ENCODE assay signal across 19 cellular contexts in the genomic region with DNA sequence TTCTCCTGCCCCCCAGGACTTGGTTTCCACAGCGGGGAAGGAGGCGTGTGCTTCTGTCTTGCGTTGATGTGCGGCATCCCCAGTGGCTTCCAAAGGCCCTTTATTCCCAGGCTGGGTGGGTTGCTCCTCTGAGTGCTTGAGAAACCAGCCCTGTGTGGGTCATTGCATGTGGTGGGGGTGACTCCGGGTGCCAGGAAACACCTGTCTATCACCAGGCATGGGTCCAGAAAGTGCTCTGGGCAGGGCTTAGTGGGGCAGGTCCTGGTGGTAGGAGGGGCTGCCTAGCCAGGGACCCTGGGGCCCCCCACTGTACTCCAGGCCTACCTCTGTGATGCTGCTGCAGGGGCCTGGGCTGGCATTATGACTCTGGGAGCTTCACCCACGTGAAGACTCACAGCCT. TPM values are rescaled to one million over a fixed set of nuclear protein-coding genes. Genes with fewer than 3 reads are reported as not detected.
DNase-seq lines count a peak whose midpoint lies in the region; ATAC-seq, FAIRE-seq and TF ChIP-seq lines count a peak whose summit lies in the region.
"Had no signal": no experiment of that assay in that cellular context is flagged by ENCODE, and none has a peak within 500 bp of the region (broad histone marks: within the 10 kb centered on the region; RNA-seq: fewer than 3 reads in every experiment).

No MANE protein-coding gene starts in this region.

- H4K20me1 ChIP-seq in BLaER1, result peaks cover 38% of the 10 kb centered on the region
- no peaks in the 10 kb centered on the region for H4K20me1 ChIP-seq in K562 (replicated peaks; ENCODE audit: control insufficient read depth, insufficient read depth, low read length)

- ATAC-seq in K562, result no peak
- ATAC-seq in GM19324 (IDR thresholded peaks at IDR 0.05; ENCODE audit: low FRiP score, unreplicated experiment), result no peak
- ATAC-seq: A549, GM12878, HepG2 had no signal

- peak overlapping the region; percentile 40; the same call in 1 of the 2 replicates for H3K4me2 ChIP-seq in BLaER1
- no peak overlapping the region for H3K4me2 ChIP-seq in K562 (ENCODE audit: insufficient read depth, low read length)
- H3K4me2 ChIP-seq: A549 had no signal

- intact Hi-C loops in K562 (cut with micrococcal nuclease), result no loop called here

- H3K36me3 ChIP-seq in BLaER1, result peaks cover 80% of the 10 kb centered on the region
- peaks cover 61% of the 10 kb centered on the region for H3K36me3 ChIP-seq in K562 (ENCODE audit: control insufficient read depth, insufficient read depth, low read length)

- 85% methylated on average over 6 of the region's 6 CpGs for WGBS in K562 (ENCODE audit: insufficient coverage, low coverage, missing lambda C conversion rate)

- CTCF ChIA-PET in K562 (lab: Yijun Ruan, JAX; ENCODE audit: low intra/inter-chr PET ratio), result no interaction called here

- H3K79me2 ChIP-seq in K562 (ENCODE audit: control insufficient read depth, insufficient read depth, low read length), result no peaks in the 10 kb centered on the region; the same call in 2 of the 3 replicates

- H3K27me3 ChIP-seq in BLaER1, result peaks cover 8% of the 10 kb centered on the region; the same call in 1 of the 2 replicates
- H3K27me3 ChIP-seq in K562 (ENCODE audit: control insufficient read depth in 2 of 2, insufficient read depth in 2 of 2, low read length in 2 of 2), result no peaks in the 10 kb centered on the region

- FAIRE-seq in D721Med (lab: Jason Lieb, UNC), result no peak
- FAIRE-seq in K562 (lab: Jason Lieb, UNC), result no peak
- FAIRE-seq: A549, GM12878, H1, HepG2 had no signal

- H3K9ac ChIP-seq in BLaER1, result peak overlapping the region; percentile 35; the same call in 1 of the 2 replicates
- no peak overlapping the region for H3K9ac ChIP-seq in K562 (ENCODE audit: insufficient read depth in 1 of 2, low read depth in 2 of 2, low read length in 2 of 2)

- H3K4me1 ChIP-seq in BLaER1 (peaks cover 51% of the 10 kb centered on the region), K562 (replicated peaks in 1 of 2; ENCODE audit: control insufficient read depth in 2 of 2, insufficient read depth in 2 of 2, low read length in 2 of 2) (peaks cover 5 to 32% of the 10 kb centered on the region in 2 experiments; a peak in 4 of 5 replicates)

- TF ChIP-seq RAD21 in K562 (CRISPR knock-in tag; conservative IDR thresholded peaks at IDR 0.05 in 1 of 2, IDR thresholded peaks at IDR 0.05 in 1 of 2), result no peak

- H3K4me3 ChIP-seq in BLaER1 (no peak overlapping the region), K562 (no peak overlapping the region)
- H3K4me3 ChIP-seq: A549, GM12878 had no signal

- no peak overlapping the region for H2AFZ ChIP-seq in K562 (ENCODE audit: low read depth, low read length)

- TF ChIP-seq EP300 in K562 (IDR thresholded peaks at IDR 0.05; ENCODE audit: low read length), result no peak

- no peaks in the 10 kb centered on the region for H3K9me1 ChIP-seq in K562 (ENCODE audit: control insufficient read depth, insufficient read depth, low read length)

- no peak for TF ChIP-seq POLR2A in K562 (conservative IDR thresholded peaks at IDR 0.05)

- DNase-seq in D721Med (ENCODE audit: insufficient read length, low spot score) (peak; percentile 12), K562 (ENCODE audit: extremely low read depth in 1 of 4, low spot score in 3 of 4) (no peak), mucosa of gallbladder (ENCODE audit: low spot score) (no peak), NCI-H1417 treated with DMSO at 0.1 percent for 48 hours (lab: John Stamatoyannopoulos, UW) (no peak)
- DNase-seq: AML-193; CD4-positive, alpha-beta memory T cell; DMS 273 treated with DMSO at 0.1 percent for 48 hours; DMS53; DND-41; EL; H9; KG1 had no signal

- H3K27ac ChIP-seq in BLaER1 (peak overlapping the region; percentile 7; the same call in 1 of the 2 replicates), K562 (ENCODE audit: extremely low read depth, low read depth, low read length) (no peak overlapping the region)

- POLR2A ChIA-PET in K562 (lab: Yijun Ruan, JAX), result interaction anchor here (0.7 to 2.4 kb wide), 2 partner anchors 8 to 73 kb away, joined by 3 to 9 read pairs; no protein-coding TSS in a partner anchor

- no peaks in the 10 kb centered on the region for H3K9me3 ChIP-seq in BLaER1
- no peaks in the 10 kb centered on the region for H3K9me3 ChIP-seq in K562 (replicated peaks; ENCODE audit: control insufficient read depth, insufficient read depth, low read depth, low read length)
- H3K9me3 ChIP-seq: A549 had no signal

- no TSS peak for BruUV-seq in K562 (replicated peaks; lab: Mats Ljungman, UMichigan)

- in situ Hi-C loops in K562 (cut with MboI), result no loop called here

- TF ChIP-seq CTCF in D721Med (IDR thresholded peaks at IDR 0.05; ENCODE audit: insufficient read depth, missing control alignments) (no peak), K562 (IDR thresholded peaks at IDR 0.05 in 2 of 3, conservative IDR thresholded peaks at IDR 0.05 in 1 of 3; ENCODE audit: insufficient read depth in 2 of 3, low read depth in 1 of 3, low read length in 3 of 3) (no peak)

RNA-seq across cellular contexts. Expression of gene DDA1, which starts 9.6 kb away (rescaled TPM):
- 15.2 and 39.3 TPM in 2 replicates for total RNA-seq in K562 (2011; cell fraction: chromatin; rRNA removed; ENCODE audit: low replicate concordance)
- total RNA-seq in K562 (2011; cell fraction: nucleolus; rRNA removed), result 28.5 and 28.7 TPM in 2 replicates
- 20.4 and 21.3 TPM in 2 replicates for total RNA-seq in K562 (2011; cell fraction: nucleoplasm; rRNA removed)
- total RNA-seq in K562 (2014; rRNA removed), result 43.5 and 67.6 TPM in 2 replicates
- 23.2 and 23.5 TPM in 2 replicates for total RNA-seq in K562 (2014; rRNA removed; fragmentation: Illumina TruSeq; extraction: Trizol)
- total RNA-seq in K562 (2015; rRNA removed; fragmentation: Illumina TruSeq; extraction: Trizol), result 32.7 and 33.2 TPM in 2 replicates
- 45.1 and 51.4 TPM in 2 replicates for total RNA-seq in K562 (2021)
- polyA plus RNA-seq in K562 (2011; rRNA removed), result 33.8 and 43.2 TPM in 2 replicates
- polyA plus RNA-seq in K562 (2011; cell fraction: cytosol; rRNA removed), result 30.2 and 37.1 TPM in 2 replicates
- 47.2 and 60.1 TPM in 2 replicates for polyA plus RNA-seq in K562 (2011; cell fraction: nucleus; rRNA removed)
- polyA plus RNA-seq in K562 (2012), result 77.4 and 90.9 TPM in 2 replicates
- polyA plus RNA-seq in K562 (2014; fragmentation: Illumina TruSeq; extraction: Trizol), result 72.3 and 80.9 TPM in 2 replicates
- 1 to 10 TPM; 1.4 to 4.3 TPM for polyA plus RNA-seq in K562 (2014; fragmentation: Nextera tagmentation; extraction: Ambion mirVana)
- 68.0 and 83.8 TPM in 2 replicates for polyA plus RNA-seq in K562 (2014; rRNA removed)
- 13.6 and 18.4 TPM in 2 replicates for polyA minus RNA-seq in K562 (2011; rRNA and poly(A)+ RNA removed)
- 5.8 and 7.9 TPM in 2 replicates for polyA minus RNA-seq in K562 (2011; cell fraction: cytosol; rRNA and poly(A)+ RNA removed)
- polyA minus RNA-seq in K562 (2011; cell fraction: nucleus; rRNA and poly(A)+ RNA removed), result 8.5 and 8.7 TPM in 2 replicates
- total RNA-seq in mucosa of gallbladder, result 37.9 TPM

RNA-seq across cellular contexts. Expression of gene MRPL34, which starts 13.3 kb away (rescaled TPM):
- 19.6 and 23.8 TPM in 2 replicates for total RNA-seq in K562 (2011; cell fraction: chromatin; rRNA removed; ENCODE audit: low replicate concordance)
- total RNA-seq in K562 (2011; cell fraction: nucleolus; rRNA removed), result 18.0 and 22.4 TPM in 2 replicates
- 12.5 and 22.0 TPM in 2 replicates for total RNA-seq in K562 (2011; cell fraction: nucleoplasm; rRNA removed)
- total RNA-seq in K562 (2014; rRNA removed) (191 and 236 TPM in 2 replicates), K562 (2014; rRNA removed; fragmentation: Illumina TruSeq; extraction: Trizol) (40.7 and 46.5 TPM in 2 replicates), K562 (2015; rRNA removed; fragmentation: Illumina TruSeq; extraction: Trizol) (66.9 and 67.3 TPM in 2 replicates), K562 (2021) (129 and 158 TPM in 2 replicates), mucosa of gallbladder (102 TPM)
- polyA plus RNA-seq in K562 (2011; rRNA removed) (70.2 and 75.9 TPM in 2 replicates), K562 (2014; fragmentation: Illumina TruSeq; extraction: Trizol) (72.5 and 85.4 TPM in 2 replicates), K562 (2014; fragmentation: Nextera tagmentation; extraction: Ambion mirVana) (10 to 100 TPM; 11.5 to 20.6 TPM), K562 (2014; rRNA removed) (256 and 284 TPM in 2 replicates)
- 111 and 153 TPM in 2 replicates for polyA plus RNA-seq in K562 (2011; cell fraction: cytosol; rRNA removed)
- polyA plus RNA-seq in K562 (2011; cell fraction: nucleus; rRNA removed), result 45.5 and 64.0 TPM in 2 replicates
- polyA plus RNA-seq in K562 (2012), result 69.4 and 92.1 TPM in 2 replicates
- 19.7 and 20.4 TPM in 2 replicates for polyA minus RNA-seq in K562 (2011; rRNA and poly(A)+ RNA removed)
- 15.6 and 16.5 TPM in 2 replicates for polyA minus RNA-seq in K562 (2011; cell fraction: cytosol; rRNA and poly(A)+ RNA removed)
- 5.8 and 7.4 TPM in 2 replicates for polyA minus RNA-seq in K562 (2011; cell fraction: nucleus; rRNA and poly(A)+ RNA removed)

RNA-seq across cellular contexts. Expression of gene ANO8, which starts 15.7 kb away (rescaled TPM):
- 16.0 and 39.6 TPM in 2 replicates for total RNA-seq in K562 (2011; cell fraction: chromatin; rRNA removed; ENCODE audit: low replicate concordance)
- total RNA-seq in K562 (2011; cell fraction: nucleolus; rRNA removed), result 22.4 and 24.5 TPM in 2 replicates
- total RNA-seq in K562 (2011; cell fraction: nucleoplasm; rRNA removed), result 14.4 and 15.8 TPM in 2 replicates
- 2.5 and 3.5 TPM in 2 replicates for total RNA-seq in K562 (2014; rRNA removed)
- 0.51 and 0.73 TPM in 2 replicates for total RNA-seq in K562 (2014; rRNA removed; fragmentation: Illumina TruSeq; extraction: Trizol)
- total RNA-seq in K562 (2015; rRNA removed; fragmentation: Illumina TruSeq; extraction: Trizol), result 1.6 and 2.4 TPM in 2 replicates
- 7.6 and 8.5 TPM in 2 replicates for total RNA-seq in K562 (2021)
- 2.2 and 5.1 TPM in 2 replicates for polyA plus RNA-seq in K562 (2011; rRNA removed)
- 2.8 and 3.7 TPM in 2 replicates for polyA plus RNA-seq in K562 (2011; cell fraction: cytosol; rRNA removed)
- polyA plus RNA-seq in K562 (2011; cell fraction: nucleus; rRNA removed), result 32.7 and 44.1 TPM in 2 replicates
- 4.9 and 11.8 TPM in 2 replicates for polyA plus RNA-seq in K562 (2012)
- 1.5 and 2.5 TPM in 2 replicates for polyA plus RNA-seq in K562 (2014; fragmentation: Illumina TruSeq; extraction: Trizol)
- polyA plus RNA-seq in K562 (2014; fragmentation: Nextera tagmentation; extraction: Ambion mirVana), result under 1 TPM in 1 of 2 experiments, not detected in 1; 0.07 TPM
- polyA plus RNA-seq in K562 (2014; rRNA removed), result 7.1 and 7.7 TPM in 2 replicates
- polyA minus RNA-seq in K562 (2011; rRNA and poly(A)+ RNA removed), result 1.6 TPM in 2 replicates
- polyA minus RNA-seq in K562 (2011; cell fraction: cytosol; rRNA and poly(A)+ RNA removed), result 1.8 and 4.5 TPM in 2 replicates
- 10.5 and 14.6 TPM in 2 replicates for polyA minus RNA-seq in K562 (2011; cell fraction: nucleus; rRNA and poly(A)+ RNA removed)
- total RNA-seq in mucosa of gallbladder, result 33.2 TPM
- polyA plus RNA-seq: IgD-negative memory B cell had no signal

RNA-seq across cellular contexts. Expression of gene ABHD8, which starts 15.7 kb away (rescaled TPM):
- total RNA-seq in K562 (2011; cell fraction: chromatin; rRNA removed; ENCODE audit: low replicate concordance), result 2.0 TPM in 1 of 2 replicates, not detected in the other
- 4.0 and 4.2 TPM in 2 replicates for total RNA-seq in K562 (2011; cell fraction: nucleolus; rRNA removed)
- total RNA-seq in K562 (2011; cell fraction: nucleoplasm; rRNA removed), result 1.5 and 1.8 TPM in 2 replicates
- total RNA-seq in K562 (2014; rRNA removed) (5.0 and 5.8 TPM in 2 replicates), K562 (2014; rRNA removed; fragmentation: Illumina TruSeq; extraction: Trizol) (0.22 and 0.29 TPM in 2 replicates), K562 (2015; rRNA removed; fragmentation: Illumina TruSeq; extraction: Trizol) (1.7 and 1.8 TPM in 2 replicates), K562 (2021) (5.6 and 6.6 TPM in 2 replicates), mucosa of gallbladder (20.1 TPM)
- polyA plus RNA-seq in K562 (2011; rRNA removed) (2.3 and 4.2 TPM in 2 replicates), K562 (2014; fragmentation: Illumina TruSeq; extraction: Trizol) (0.97 and 2.3 TPM in 2 replicates), K562 (2014; fragmentation: Nextera tagmentation; extraction: Ambion mirVana) (under 1 TPM in 1 of 2 experiments, not detected in 1; 0.04 TPM), K562 (2014; rRNA removed) (3.8 and 5.2 TPM in 2 replicates)
- polyA plus RNA-seq in K562 (2011; cell fraction: cytosol; rRNA removed), result 6.2 and 11.3 TPM in 2 replicates
- 2.0 and 2.3 TPM in 2 replicates for polyA plus RNA-seq in K562 (2011; cell fraction: nucleus; rRNA removed)
- 3.7 and 11.4 TPM in 2 replicates for polyA plus RNA-seq in K562 (2012)
- 0.96 and 1.6 TPM in 2 replicates for polyA minus RNA-seq in K562 (2011; rRNA and poly(A)+ RNA removed)
- polyA minus RNA-seq in K562 (2011; cell fraction: cytosol; rRNA and poly(A)+ RNA removed), result 3.3 and 5.3 TPM in 2 replicates
- polyA minus RNA-seq in K562 (2011; cell fraction: nucleus; rRNA and poly(A)+ RNA removed), result 2.7 and 3.0 TPM in 2 replicates

RNA-seq across cellular contexts. Expression of gene GTPBP3, which starts 18.4 kb away (rescaled TPM):
- 83.2 and 239 TPM in 2 replicates for total RNA-seq in K562 (2011; cell fraction: chromatin; rRNA removed; ENCODE audit: low replicate concordance)
- total RNA-seq in K562 (2011; cell fraction: nucleolus; rRNA removed), result 206 and 242 TPM in 2 replicates
- total RNA-seq in K562 (2011; cell fraction: nucleoplasm; rRNA removed), result 112 and 116 TPM in 2 replicates
- total RNA-seq in K562 (2014; rRNA removed), result 110 and 138 TPM in 2 replicates
- 9.8 and 13.5 TPM in 2 replicates for total RNA-seq in K562 (2014; rRNA removed; fragmentation: Illumina TruSeq; extraction: Trizol)
- 28.7 and 32.9 TPM in 2 replicates for total RNA-seq in K562 (2015; rRNA removed; fragmentation: Illumina TruSeq; extraction: Trizol)
- 107 and 110 TPM in 2 replicates for total RNA-seq in K562 (2021)
- 22.6 and 38.0 TPM in 2 replicates for polyA plus RNA-seq in K562 (2011; rRNA removed)
- 38.5 and 83.5 TPM in 2 replicates for polyA plus RNA-seq in K562 (2011; cell fraction: cytosol; rRNA removed)
- 111 and 166 TPM in 2 replicates for polyA plus RNA-seq in K562 (2011; cell fraction: nucleus; rRNA removed)
- polyA plus RNA-seq in K562 (2012), result 45.8 and 50.2 TPM in 2 replicates
- 19.0 and 35.4 TPM in 2 replicates for polyA plus RNA-seq in K562 (2014; fragmentation: Illumina TruSeq; extraction: Trizol)
- 1 to 10 TPM; 4.9 to 5.6 TPM for polyA plus RNA-seq in K562 (2014; fragmentation: Nextera tagmentation; extraction: Ambion mirVana)
- polyA plus RNA-seq in K562 (2014; rRNA removed), result 124 and 143 TPM in 2 replicates
- polyA minus RNA-seq in K562 (2011; rRNA and poly(A)+ RNA removed), result 9.1 and 9.9 TPM in 2 replicates
- 23.5 and 50.0 TPM in 2 replicates for polyA minus RNA-seq in K562 (2011; cell fraction: cytosol; rRNA and poly(A)+ RNA removed)
- polyA minus RNA-seq in K562 (2011; cell fraction: nucleus; rRNA and poly(A)+ RNA removed), result 92.0 and 97.6 TPM in 2 replicates
- total RNA-seq in mucosa of gallbladder, result 24.7 TPM
